17 cellular contexts compared by ENCODE assay signal in the genomic region with DNA sequence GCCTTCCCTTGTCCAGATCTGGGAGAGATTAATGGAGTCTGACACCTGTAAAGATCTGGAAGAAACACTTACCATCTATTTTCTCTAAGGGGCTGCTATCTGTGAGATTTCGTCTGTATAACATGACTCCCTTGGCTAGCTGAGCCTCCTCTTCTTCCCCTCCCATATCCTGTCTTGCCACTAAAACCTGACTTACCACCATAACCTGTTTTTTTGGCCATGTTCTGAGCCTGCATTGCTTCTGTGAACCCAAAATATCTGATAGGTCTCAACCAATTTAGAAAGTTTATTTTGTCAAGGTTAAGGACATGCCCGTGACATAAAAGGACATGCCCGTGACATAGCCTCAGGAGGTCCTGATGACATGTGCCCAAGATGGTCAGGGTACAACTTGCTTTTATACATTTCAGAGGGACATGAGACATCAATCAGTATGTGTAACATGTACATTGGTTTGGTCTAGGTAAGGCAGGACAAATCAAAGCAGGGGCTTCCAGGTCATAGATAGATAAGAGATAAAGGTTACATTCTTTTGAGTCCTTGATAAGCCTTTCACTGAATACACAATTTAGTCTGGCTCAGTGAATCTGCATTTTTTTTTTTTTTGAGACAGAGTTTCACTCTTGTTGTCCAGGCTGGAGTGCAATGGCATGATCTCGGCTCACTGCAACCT. TPM values are rescaled to one million over a fixed set of nuclear protein-coding genes. Genes with fewer than 3 reads are reported as not detected.
DNase-seq lines count a peak whose midpoint lies in the region; ATAC-seq, FAIRE-seq and TF ChIP-seq lines count a peak whose summit lies in the region.
"Had no signal": no experiment of that assay in that cellular context is flagged by ENCODE, and none has a peak within 500 bp of the region (broad histone marks: within the 10 kb centered on the region; RNA-seq: fewer than 3 reads in every experiment).

No MANE protein-coding gene starts in this region.

- CTCF ChIA-PET in HepG2 (lab: Yijun Ruan, JAX; ENCODE audit: low intra/inter-chr PET ratio, low total read pairs): no interaction called here

- H3K4me2 ChIP-seq in HepG2 (ENCODE audit: low read depth, low read length): peak overlapping the region; percentile 34
- no peak overlapping the region for H3K4me2 ChIP-seq in smooth muscle cell

- TF ChIP-seq RAD21 in HepG2 (CRISPR knock-in tag; IDR thresholded peaks at IDR 0.05): no peak

- H3K4me1 Mint-ChIP-seq in T-helper 1 cell treated with Interleukin-12 subunit alpha and Interleukin-12 subunit beta and Interleukin-4 antibody, amounts not matched to agents 30 μg/mL and 1 μg/mL, for 36 hours (ENCODE audit: low read depth): peaks cover 9% of the 10 kb centered on the region
- peaks cover 56% of the 10 kb centered on the region for H3K4me1 Mint-ChIP-seq in dendritic cell treated with granulocyte-macrophage colony-stimulating factor and Interleukin-4, amounts not matched to agents 40 ng/mL and 50 ng/mL, for 4 days (ENCODE audit: low read depth)

- peak in 1 of 2 experiments; percentile 21; a peak in 1 of 4 replicates for TF ChIP-seq POLR2A in HepG2 (IDR thresholded peaks at IDR 0.05; ENCODE audit: insufficient read depth in 1 of 2, low read depth in 2 of 2, low read length in 2 of 2)

- H3K4me3 ChIP-seq in HepG2 (replicated peaks in 1 of 3; ENCODE audit: insufficient read depth in 1 of 3, low read depth in 2 of 3, low read length in 3 of 3) (no peak overlapping the region), smooth muscle cell (no peak overlapping the region)
- H3K4me3 ChIP-seq: GM23248, K562 had no signal

- in situ Hi-C loops in HepG2 (cut with HindIII; ENCODE audit: extremely low pct_ligation_motif_present, low pct_unique_long_range_greater_than_20kb): no loop called here

- H3K4me1 ChIP-seq in HepG2 (ENCODE audit: insufficient read depth, low read length) (peaks cover 99% of the 10 kb centered on the region), smooth muscle cell (ENCODE audit: low read depth) (no peaks in the 10 kb centered on the region)

- no peak overlapping the region for H3K4me3 Mint-ChIP-seq in T-helper 1 cell treated with Interleukin-12 subunit alpha and Interleukin-12 subunit beta and Interleukin-4 antibody, amounts not matched to agents 30 μg/mL and 1 μg/mL, for 36 hours
- no peak overlapping the region for H3K4me3 Mint-ChIP-seq in dendritic cell treated with granulocyte-macrophage colony-stimulating factor and Interleukin-4, amounts not matched to agents 40 ng/mL and 50 ng/mL, for 4 days
- H3K4me3 Mint-ChIP-seq: B cell; CD4-positive, alpha-beta T cell had no signal

- peak; percentile 36; the same call in 2 of the 3 replicates for ATAC-seq in HepG2
- ATAC-seq in GM21515 (IDR thresholded peaks at IDR 0.05; ENCODE audit: unreplicated experiment): no peak
- ATAC-seq: HCT116, K562 had no signal

- no peak for TF ChIP-seq CTCF in HepG2 (CRISPR knock-in tag; IDR thresholded peaks at IDR 0.05)
- TF ChIP-seq CTCF in smooth muscle cell (IDR thresholded peaks at IDR 0.05; ENCODE audit: borderline replicate concordance, insufficient read depth, poor library complexity, severe bottlenecking): no peak

- 75% methylated on average over 4 of the region's 4 CpGs for WGBS in HepG2 (ENCODE audit: low lambda C conversion rate)
- 86% methylated on average over 4 of the region's 4 CpGs for WGBS in smooth muscle cell (ENCODE audit: low lambda C conversion rate)

- H2AFZ ChIP-seq in HepG2 (ENCODE audit: low read length) (no peak overlapping the region), smooth muscle cell (ENCODE audit: low read depth) (no peak overlapping the region)
- H2AFZ ChIP-seq: GM23248 had no signal

- no TSS peak for BruUV-seq in HepG2 (replicated peaks; lab: Mats Ljungman, UMichigan)

- H3K36me3 ChIP-seq in HepG2 (replicated peaks in 1 of 2; ENCODE audit: control insufficient read depth in 1 of 2, insufficient read depth in 2 of 2, low read length in 2 of 2) (peaks cover 30 to 79% of the 10 kb centered on the region in 2 experiments), smooth muscle cell (ENCODE audit: low read depth) (no peaks in the 10 kb centered on the region)

- H3K27ac ChIP-seq in HepG2 (ENCODE audit: extremely low read length, insufficient read depth, low read length) (peak overlapping the region; percentile 33), smooth muscle cell (ENCODE audit: low read depth) (no peak overlapping the region)
- H3K27ac ChIP-seq: 22Rv1, GM23248 had no signal

- peaks cover 28% of the 10 kb centered on the region for H3K36me3 Mint-ChIP-seq in T-helper 1 cell treated with Interleukin-12 subunit alpha and Interleukin-12 subunit beta and Interleukin-4 antibody, amounts not matched to agents 30 μg/mL and 1 μg/mL, for 36 hours (ENCODE audit: low read depth)
- peaks cover 65% of the 10 kb centered on the region for H3K36me3 Mint-ChIP-seq in dendritic cell treated with granulocyte-macrophage colony-stimulating factor and Interleukin-4, amounts not matched to agents 40 ng/mL and 50 ng/mL, for 4 days (ENCODE audit: low read depth)

- H3K9me3 Mint-ChIP-seq in T-helper 1 cell treated with Interleukin-12 subunit alpha and Interleukin-12 subunit beta and Interleukin-4 antibody, amounts not matched to agents 30 μg/mL and 1 μg/mL, for 36 hours: no peaks in the 10 kb centered on the region
- H3K9me3 Mint-ChIP-seq in dendritic cell treated with granulocyte-macrophage colony-stimulating factor and Interleukin-4, amounts not matched to agents 40 ng/mL and 50 ng/mL, for 4 days: no peaks in the 10 kb centered on the region
- H3K9me3 Mint-ChIP-seq: CD4-positive, alpha-beta T cell had no signal

- H3F3A ChIP-seq in smooth muscle cell (ENCODE audit: low read depth): no peaks in the 10 kb centered on the region

- no peaks in the 10 kb centered on the region for H3K9me3 ChIP-seq in HepG2 (ENCODE audit: low read length)
- H3K9me3 ChIP-seq in smooth muscle cell (replicated peaks; ENCODE audit: low read depth): no peaks in the 10 kb centered on the region

- no peak for TF ChIP-seq EP300 in HepG2 (IDR thresholded peaks at IDR 0.05; ENCODE audit: low read depth in 2 of 2, low read length in 2 of 2)
- TF ChIP-seq EP300 in HepG2 (CRISPR knock-in tag; IDR thresholded peaks at IDR 0.05; ENCODE audit: borderline replicate concordance): no peak; the same call in 1 of the 2 replicates

- H3K79me2 ChIP-seq in HepG2 (ENCODE audit: insufficient read depth, low read length) (peaks cover 100% of the 10 kb centered on the region), smooth muscle cell (ENCODE audit: low read depth) (peaks cover 6% of the 10 kb centered on the region)

- POLR2A ChIA-PET in HepG2 (lab: Yijun Ruan, JAX): no interaction called here

- H3K27me3 Mint-ChIP-seq in T-helper 1 cell treated with Interleukin-12 subunit alpha and Interleukin-12 subunit beta and Interleukin-4 antibody, amounts not matched to agents 30 μg/mL and 1 μg/mL, for 36 hours (ENCODE audit: low read depth): no peaks in the 10 kb centered on the region
- no peaks in the 10 kb centered on the region for H3K27me3 Mint-ChIP-seq in dendritic cell treated with granulocyte-macrophage colony-stimulating factor and Interleukin-4, amounts not matched to agents 40 ng/mL and 50 ng/mL, for 4 days
- H3K27me3 Mint-ChIP-seq: B cell; CD4-positive, alpha-beta T cell had no signal

- FAIRE-seq in HepG2 (lab: Jason Lieb, UNC): no peak
- FAIRE-seq in GM19239 (lab: Jason Lieb, UNC): no peak
- FAIRE-seq: K562 had no signal

- H3K27me3 ChIP-seq in HepG2 (ENCODE audit: control insufficient read depth in 1 of 2, insufficient read depth in 2 of 2, low read length in 2 of 2) (no peaks in the 10 kb centered on the region), smooth muscle cell (ENCODE audit: low read depth) (no peaks in the 10 kb centered on the region)

- H4K20me1 ChIP-seq in HepG2 (ENCODE audit: insufficient read depth, low read length): peaks cover 92% of the 10 kb centered on the region
- H4K20me1 ChIP-seq in smooth muscle cell (ENCODE audit: low read depth): no peaks in the 10 kb centered on the region

- H3K9ac ChIP-seq in HepG2 (ENCODE audit: insufficient read depth, low read depth, low read length): no peak overlapping the region
- no peak overlapping the region for H3K9ac ChIP-seq in smooth muscle cell (ENCODE audit: low read depth)
- H3K9ac ChIP-seq: GM23248 had no signal

- H3K27ac Mint-ChIP-seq in T-helper 1 cell treated with Interleukin-12 subunit alpha and Interleukin-12 subunit beta and Interleukin-4 antibody, amounts not matched to agents 30 μg/mL and 1 μg/mL, for 36 hours: peak overlapping the region; percentile 7
- peak overlapping the region; percentile 52 for H3K27ac Mint-ChIP-seq in dendritic cell treated with granulocyte-macrophage colony-stimulating factor and Interleukin-4, amounts not matched to agents 40 ng/mL and 50 ng/mL, for 4 days
- H3K27ac Mint-ChIP-seq: B cell; CD4-positive, alpha-beta T cell had no signal

- intact Hi-C loops in dendritic cell treated with granulocyte-macrophage colony-stimulating factor and Interleukin-4, amounts not matched to agents 40 ng/mL and 50 ng/mL, for 4 days (cut with micrococcal nuclease): no loop called here
- intact Hi-C loops in HepG2 (cut with micrococcal nuclease; ENCODE audit: unreplicated experiment): no loop called here

- no peak for DNase-seq in T-helper 1 cell
- DNase-seq in HepG2 (ENCODE audit: low spot score): peak; percentile 82
- DNase-seq in cerebellar cortex (ENCODE audit: low spot score): no peak
- DNase-seq in GM19239 (ENCODE audit: insufficient read length, low spot score): no peak
- DNase-seq in smooth muscle cell (lab: John Stamatoyannopoulos, UW; ENCODE audit: unreplicated experiment): no peak
- DNase-seq: CD4-positive, alpha-beta T cell; GM23248; NCI-H1417 treated with DMSO at 0.1 percent for 48 hours; NCI-H2029; NCI-H82 had no signal

RNA-seq across cellular contexts. Expression of gene MGST2, which starts 11.4 kb away (rescaled TPM):
- total RNA-seq in HepG2 (2016; rRNA removed; fragmentation: Illumina TruSeq; extraction: Trizol) (120 and 205 TPM in 2 replicates), smooth muscle cell (40.2 and 51.1 TPM in 2 replicates)
- 66.9 and 76.7 TPM in 2 replicates for total RNA-seq in HepG2 (2016; cell fraction: cytosol; rRNA removed; fragmentation: Illumina TruSeq; extraction: Trizol; ENCODE audit: low read depth)
- 124 and 205 TPM in 2 replicates for total RNA-seq in HepG2 (2016; cell fraction: insoluble cytoplasmic fraction; rRNA removed; fragmentation: Illumina TruSeq; extraction: Trizol)
- total RNA-seq in HepG2 (2016; cell fraction: membrane; rRNA removed; fragmentation: Illumina TruSeq; extraction: Trizol): 50.8 and 53.3 TPM in 2 replicates
- 168 and 186 TPM in 2 replicates for total RNA-seq in HepG2 (2016; cell fraction: nucleus; rRNA removed; fragmentation: Illumina TruSeq; extraction: Trizol)
- polyA plus RNA-seq in HepG2 (2011; rRNA removed) (312 and 416 TPM in 2 replicates), smooth muscle cell (27.8 and 34.0 TPM in 2 replicates)
- polyA plus RNA-seq in HepG2 (2011; cell fraction: cytosol; rRNA removed): 312 and 476 TPM in 2 replicates
- 137 and 177 TPM in 2 replicates for polyA plus RNA-seq in HepG2 (2011; cell fraction: nucleus; rRNA removed)
- polyA plus RNA-seq in HepG2 (2012): 293 and 426 TPM in 2 replicates
- 57.8 and 59.6 TPM in 2 replicates for polyA plus RNA-seq in HepG2 (2016; cell fraction: cytosol; fragmentation: Illumina TruSeq; extraction: Trizol; ENCODE audit: low read depth)
- polyA plus RNA-seq in HepG2 (2016; cell fraction: insoluble cytoplasmic fraction; fragmentation: Illumina TruSeq; extraction: Trizol; ENCODE audit: low read depth): 132 and 154 TPM in 2 replicates
- polyA plus RNA-seq in HepG2 (2016; cell fraction: membrane; fragmentation: Illumina TruSeq; extraction: Trizol; ENCODE audit: low read depth): 49.5 and 55.2 TPM in 2 replicates
- 282 and 318 TPM in 2 replicates for polyA plus RNA-seq in HepG2 (2016; cell fraction: nucleus; fragmentation: Illumina TruSeq; extraction: Trizol; ENCODE audit: insufficient read depth, low read depth)
- 18.4 and 54.7 TPM in 2 replicates for polyA minus RNA-seq in HepG2 (2011; rRNA and poly(A)+ RNA removed; ENCODE audit: low replicate concordance)
- 93.2 and 100 TPM in 2 replicates for polyA minus RNA-seq in HepG2 (2011; cell fraction: cytosol; rRNA and poly(A)+ RNA removed)
- polyA minus RNA-seq in HepG2 (2011; cell fraction: nucleus; rRNA and poly(A)+ RNA removed): 263 and 286 TPM in 2 replicates
